Comparison of ENCODE assay signal across 10 cellular contexts in the genomic region with DNA sequence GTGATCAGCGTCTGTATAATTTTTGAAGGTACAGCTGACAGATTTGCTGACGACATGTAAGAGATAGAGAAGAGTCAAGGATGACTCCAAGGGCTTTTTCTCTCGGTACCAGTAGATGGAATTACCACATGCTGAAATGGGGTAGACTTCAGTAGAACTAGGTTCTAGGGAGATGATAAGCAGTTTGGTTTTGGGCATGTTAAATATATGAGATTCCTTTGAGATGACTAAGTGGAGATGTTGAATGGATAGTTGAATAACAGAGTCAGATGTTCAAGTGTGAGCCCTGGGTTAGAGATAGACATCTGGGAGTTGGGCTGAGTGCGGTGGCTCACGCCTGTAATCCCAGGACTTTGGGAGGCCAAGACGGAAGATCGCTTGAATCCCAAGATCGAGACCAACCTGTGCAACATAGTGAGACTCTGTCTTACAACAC. TPM values are rescaled to one million over a fixed set of nuclear protein-coding genes. Genes with fewer than 3 reads are reported as not detected.
A peak's percentile ranks its signal among the peaks of the same experiment; 100 is the strongest.
DNase-seq lines count a peak whose midpoint lies in the region; ATAC-seq and TF ChIP-seq lines count a peak whose summit lies in the region.
"Had no signal": no experiment of that assay in that cellular context is flagged by ENCODE, and none has a peak within 500 bp of the region (broad histone marks: within the 10 kb centered on the region; RNA-seq: fewer than 3 reads in every experiment).

No MANE protein-coding gene starts in this region.

- H3K27me3 Mint-ChIP-seq in chondrocyte (ENCODE audit: low read depth): no peaks in the 10 kb centered on the region
- no peaks in the 10 kb centered on the region for H3K27me3 Mint-ChIP-seq in naive thymus-derived CD8-positive, alpha-beta T cell

- POLR2A ChIA-PET in naive thymus-derived CD8-positive, alpha-beta T cell (lab: Charles Lee): no interaction called here

- H3K4me3 Mint-ChIP-seq in chondrocyte (ENCODE audit: unreplicated experiment): no peak overlapping the region
- H3K4me3 Mint-ChIP-seq in naive thymus-derived CD8-positive, alpha-beta T cell: no peak overlapping the region

- H3K36me3 ChIP-seq in MG63: peaks cover 41% of the 10 kb centered on the region
- H3K36me3 ChIP-seq: pancreas had no signal

- no peak for ATAC-seq in naive thymus-derived CD8-positive, alpha-beta T cell
- ATAC-seq in GM21526 (IDR thresholded peaks at IDR 0.05; ENCODE audit: low FRiP score, unreplicated experiment) (no peak), HG03097 (IDR thresholded peaks at IDR 0.05; ENCODE audit: low FRiP score, unreplicated experiment) (no peak), GM21381 (IDR thresholded peaks at IDR 0.05; ENCODE audit: unreplicated experiment) (no peak)
- ATAC-seq: pancreas had no signal

- TF ChIP-seq CTCF in chondrocyte (IDR thresholded peaks at IDR 0.05): no peak

- H3K36me3 Mint-ChIP-seq in chondrocyte (ENCODE audit: low read depth): peaks cover 4% of the 10 kb centered on the region
- peaks cover 4 to 59% (median 4%) of the 10 kb centered on the region in 3 donors for H3K36me3 Mint-ChIP-seq in naive thymus-derived CD8-positive, alpha-beta T cell

- peaks cover 50% of the 10 kb centered on the region for H3K4me1 Mint-ChIP-seq in chondrocyte (ENCODE audit: low read depth)
- peaks cover 27 to 41% (median 34%) of the 10 kb centered on the region in 4 donors for H3K4me1 Mint-ChIP-seq in naive thymus-derived CD8-positive, alpha-beta T cell

- H3K9me3 Mint-ChIP-seq in chondrocyte (ENCODE audit: low read depth): peaks cover 8% of the 10 kb centered on the region
- no peaks in the 10 kb centered on the region for H3K9me3 Mint-ChIP-seq in naive thymus-derived CD8-positive, alpha-beta T cell

- H3K4me3 ChIP-seq in MG63: no peak overlapping the region
- H3K4me3 ChIP-seq: pancreas had no signal

- DNase-seq in COLO829 (ENCODE audit: low spot score) (peak; percentile 32), MG63 (peak; percentile 25), chondrocyte (ENCODE audit: low spot score) (no peak), DMS53 treated with DMSO at 0.1 percent for 48 hours (lab: John Stamatoyannopoulos, UW; ENCODE audit: unreplicated experiment) (no peak)
- no peak for DNase-seq in naive thymus-derived CD8-positive, alpha-beta T cell
- DNase-seq: NCI-H774, pancreas had no signal

- peak overlapping the region; percentile 62 for H3K27ac Mint-ChIP-seq in chondrocyte (ENCODE audit: unreplicated experiment)
- H3K27ac Mint-ChIP-seq in naive thymus-derived CD8-positive, alpha-beta T cell: peak overlapping the region in 9 of 10 donors; percentile 0 to 73 (median 13)

- H3K27me3 ChIP-seq in MG63: no peaks in the 10 kb centered on the region
- H3K27me3 ChIP-seq: pancreas had no signal

- H3K9me3 ChIP-seq in MG63: no peaks in the 10 kb centered on the region
- H3K9me3 ChIP-seq: pancreas had no signal

RNA-seq across cellular contexts. Expression of a gene that starts 50.0 kb away (rescaled TPM):
- total RNA-seq in MG63 (2014; rRNA removed; shearing (Covaris generic); ENCODE audit: low replicate concordance): 50.5 and 57.7 TPM in 2 replicates
- total RNA-seq in chondrocyte: 42.2 to 46.1 TPM (median 44.6 TPM) in 3 replicates
- 10 to 100 TPM; 79.0 to 82.8 TPM for total RNA-seq in naive thymus-derived CD8-positive, alpha-beta T cell
- 100 to 1,000 TPM; 114 to 135 (median 125) TPM for polyA plus RNA-seq in naive thymus-derived CD8-positive, alpha-beta T cell

Comparison
In these comparisons a context has a peak if more than half of its experiments do, and no peak if none do; other contexts are left out.
1. DNase-seq: peak in COLO829 (single experiment) and MG63 (single experiment); none in chondrocyte (single experiment), naive thymus-derived CD8-positive, alpha-beta T cell (0 of 10) and DMS53 treated with DMSO at 0.1 percent for 48 hours (single experiment).